In genomic region chr3:15647629-15648167, GRCh38 we compare ENCODE assay signal across 8 cellular contexts. TPM values are rescaled to one million over a fixed set of nuclear protein-coding genes. Genes with fewer than 3 reads are reported as not detected.
DNase-seq lines count a peak whose midpoint lies in the region; ATAC-seq, FAIRE-seq and TF ChIP-seq lines count a peak whose summit lies in the region.

No MANE protein-coding gene starts in this region.

- FAIRE-seq in GM19239 (lab: Jason Lieb, UNC) = peak; percentile 96

- DNase-seq in AG04449 (ENCODE audit: low read depth, low spot score) = peak; percentile 97
- peak; percentile 38 for DNase-seq in GM19239 (ENCODE audit: insufficient read length, low spot score)
- peak in 2 of 3 donors; percentile 23 to 24 for DNase-seq in T-helper 17 cell
- DNase-seq in brain pericyte (ENCODE audit: low read depth, low spot score) = peak; percentile 83
- no peak for DNase-seq in type B pancreatic cell (ENCODE audit: extremely low spot score, unreplicated experiment)
- DNase-seq in DMS53 treated with DMSO at 0.1 percent for 48 hours (lab: John Stamatoyannopoulos, UW; ENCODE audit: unreplicated experiment) = no peak

- POLR2A ChIA-PET in AG04449 (lab: Yijun Ruan, JAX) = interaction anchor here (0.6 to 3.4 kb wide), 5 partner anchors 12 to 743 kb away, joined by 3 to 29 read pairs (median 5); partner anchors contain the start of gene ANKRD28

- H3K4me3 ChIP-seq in AG04449 (ENCODE audit: low read depth, low read length) (peak overlapping the region; percentile 9), mucosa of rectum (ENCODE audit: low read length in 2 of 2) (no peak overlapping the region)

- H3K36me3 ChIP-seq in mucosa of rectum (ENCODE audit: control insufficient read depth in 2 of 2, insufficient read depth in 2 of 2, low read length in 2 of 2) = no peaks in the 10 kb centered on the region

- H3K4me1 Mint-ChIP-seq in T-helper 17 cell (peaks cover 36% of the 10 kb centered on the region), type B pancreatic cell (ENCODE audit: unreplicated experiment) (peaks cover 15% of the 10 kb centered on the region)

- no peak overlapping the region for H3K9ac ChIP-seq in mucosa of rectum (ENCODE audit: low read depth in 1 of 2, low read length in 2 of 2)

- ATAC-seq in HG03378 (IDR thresholded peaks at IDR 0.05; ENCODE audit: unreplicated experiment) = peak; percentile 91
- ATAC-seq in T-helper 17 cell = peak; percentile 96

- peak overlapping the region; percentile 53 to 57 for H3K27ac ChIP-seq in mucosa of rectum (ENCODE audit: low read depth in 2 of 2, low read length in 2 of 2)

- peak overlapping the region; percentile 87 for H3K27ac Mint-ChIP-seq in T-helper 17 cell
- no peak overlapping the region for H3K27ac Mint-ChIP-seq in type B pancreatic cell

- TF ChIP-seq CTCF in AG04449 (IDR thresholded peaks at IDR 0.05; ENCODE audit: insufficient read depth, low read length, missing control alignments) = no peak
- no peak for TF ChIP-seq CTCF in type B pancreatic cell (conservative IDR thresholded peaks at IDR 0.05)

- no peaks in the 10 kb centered on the region for H3K9me3 Mint-ChIP-seq in type B pancreatic cell

- H3K4me1 ChIP-seq in mucosa of rectum (ENCODE audit: control insufficient read depth in 2 of 2, insufficient read depth in 2 of 2, low read length in 2 of 2) = peaks cover 0 to 5% of the 10 kb centered on the region in 2 donors

- no peaks in the 10 kb centered on the region for H3K9me3 ChIP-seq in T-helper 17 cell (ENCODE audit: control insufficient read depth, low read length, poor library complexity, severe bottlenecking)
- no peaks in the 10 kb centered on the region for H3K9me3 ChIP-seq in mucosa of rectum (ENCODE audit: control insufficient read depth in 2 of 2, low read length in 2 of 2)

- H3K4me3 Mint-ChIP-seq in T-helper 17 cell (peak overlapping the region; percentile 81), type B pancreatic cell (no peak overlapping the region)

- H3K36me3 Mint-ChIP-seq in T-helper 17 cell (ENCODE audit: low read depth) (peaks cover 6% of the 10 kb centered on the region), type B pancreatic cell (no peaks in the 10 kb centered on the region)

- CTCF ChIA-PET in AG04449 (lab: Yijun Ruan, JAX) = interaction anchor here (3.1 to 3.4 kb wide), 2 partner anchors 12 to 17 kb away, joined by 13 to 22 read pairs; no protein-coding TSS in a partner anchor

- no peaks in the 10 kb centered on the region for H3K27me3 Mint-ChIP-seq in T-helper 17 cell
- H3K27me3 Mint-ChIP-seq in type B pancreatic cell = no peaks in the 10 kb centered on the region

- H3K27me3 ChIP-seq in mucosa of rectum (ENCODE audit: control insufficient read depth in 2 of 2, insufficient read depth in 2 of 2, low read length in 2 of 2) = no peaks in the 10 kb centered on the region

RNA-seq across cellular contexts. Expression of gene BTD, which starts 46.2 kb away (rescaled TPM):
- total RNA-seq in T-helper 17 cell = 10 to 100 TPM; 17.3 to 21.2 TPM
- total RNA-seq in type B pancreatic cell (ENCODE audit: low replicate concordance) = 12.2 and 15.4 TPM in 2 replicates

RNA-seq across cellular contexts. Expression of gene HACL1, which starts 46.3 kb away (rescaled TPM):
- total RNA-seq in T-helper 17 cell (10 to 100 TPM; 34.4 to 41.0 TPM), type B pancreatic cell (ENCODE audit: low replicate concordance) (16.5 and 20.5 TPM in 2 replicates)

Comparison
In these comparisons a context has a peak if more than half of its experiments do, and no peak if none do; other contexts are left out.
1. DNase-seq: peak in AG04449 (single experiment), GM19239 (single experiment), T-helper 17 cell (2 of 3) and brain pericyte (single experiment); none in type B pancreatic cell (single experiment) and DMS53 treated with DMSO at 0.1 percent for 48 hours (single experiment).